In genomic region chr14:99546230-99546879, GRCh38 we compare ENCODE assay signal across 21 cellular contexts. TPM values are rescaled to one million over a fixed set of nuclear protein-coding genes. Genes with fewer than 3 reads are reported as not detected.
A peak's percentile ranks its signal among the peaks of the same experiment; 100 is the strongest.
DNase-seq lines count a peak whose midpoint lies in the region; ATAC-seq and TF ChIP-seq lines count a peak whose summit lies in the region.
"Had no signal": no experiment of that assay in that cellular context is flagged by ENCODE, and none has a peak within 500 bp of the region (broad histone marks: within the 10 kb centered on the region; RNA-seq: fewer than 3 reads in every experiment).

No MANE protein-coding gene starts in this region.

- no peak overlapping the region for H3K4me3 ChIP-seq in BLaER1
- H3K4me3 ChIP-seq in SK-N-SH (ENCODE audit: low read depth in 2 of 2, low read length in 1 of 2): no peak overlapping the region
- no peak overlapping the region for H3K4me3 ChIP-seq in prostate gland
- H3K4me3 ChIP-seq in PC-9: no peak overlapping the region
- H3K4me3 ChIP-seq: spleen, upper lobe of right lung had no signal

- ATAC-seq in left lobe of liver (peak; percentile 8), GM21526 (IDR thresholded peaks at IDR 0.05; ENCODE audit: low FRiP score, unreplicated experiment) (no peak)
- ATAC-seq: activated CD4-positive, CD25-positive, alpha-beta regulatory T cell treated with anti-CD3 and anti-CD28 coated beads, Interleukin-2, amount 50 U/mL, for 24 hours; stimulated activated naive CD8-positive, alpha-beta T cell treated with anti-CD3 and anti-CD28 coated beads, Interleukin-15, Interleukin-2, amounts not matched to agents 100 U/mL and 50 U/mL, for 24 hours; upper lobe of right lung had no signal

- POLR2A ChIA-PET in SK-N-SH (lab: Yijun Ruan, JAX): no interaction called here
- POLR2A ChIA-PET in PC-9 (lab: Charles Lee; ENCODE audit: unreplicated experiment): no interaction called here

- DNase-seq in SK-N-SH (peak; percentile 80), left lobe of liver (ENCODE audit: low spot score) (no peak), DMS53 (lab: John Stamatoyannopoulos, UW) (no peak), prostate gland (ENCODE audit: low spot score) (no peak), PC-9 (no peak)
- DNase-seq: ACHN; activated gamma-delta T cell treated with Interleukin-2 at 50 U/mL for 16 hours; cortex of kidney; Kasumi-1; kidney; NCI-H1436; NK-92 treated with Interleukin-12 subunit alpha and Interleukin-12 subunit beta, amount 100 ng/mL, for 24 hours; posterior cingulate gyrus; spleen; stimulated activated naive CD8-positive, alpha-beta T cell treated with anti-CD3 and anti-CD28 coated beads, Interleukin-15, Interleukin-2, amounts not matched to agents 100 U/mL and 50 U/mL, for 24 hours; upper lobe of right lung had no signal

- no peaks in the 10 kb centered on the region for H3K36me3 ChIP-seq in BLaER1
- no peaks in the 10 kb centered on the region for H3K36me3 ChIP-seq in SK-N-SH (replicated peaks in 1 of 2; ENCODE audit: control insufficient read depth in 1 of 2, insufficient read depth in 2 of 2, low read length in 1 of 2)
- H3K36me3 ChIP-seq in prostate gland: no peaks in the 10 kb centered on the region
- H3K36me3 ChIP-seq in PC-9 (ENCODE audit: low read depth): no peaks in the 10 kb centered on the region
- H3K36me3 ChIP-seq: spleen, upper lobe of right lung had no signal

- no peak for TF ChIP-seq POLR2A in prostate gland (IDR thresholded peaks at IDR 0.05)

- CTCF ChIA-PET in SK-N-SH (lab: Yijun Ruan, JAX) (interaction anchor here (0.8 to 2.5 kb wide), 6 partner anchors 11 to 82 kb away, joined by 3 to 11 read pairs (median 4); no protein-coding TSS in a partner anchor), PC-9 (lab: Charles Lee) (no interaction called here)

- H3K9ac ChIP-seq in BLaER1 (0 out of 2 replicates have a peak overlapping the region, but pooled peaks have one; percentile 18), SK-N-SH (no peak overlapping the region)

- H3F3A ChIP-seq in SK-N-SH (replicated peaks; ENCODE audit: insufficient read depth): peaks cover 2% of the 10 kb centered on the region
- no peaks in the 10 kb centered on the region for H3F3A ChIP-seq in PC-9 (ENCODE audit: insufficient read depth, low read depth)

- WGBS in SK-N-SH (ENCODE audit: low lambda C conversion rate): 77% methylated on average over 11 of the region's 13 CpGs
- WGBS in prostate gland: 54% methylated on average over 13 of the region's 13 CpGs

- H3K27ac ChIP-seq in BLaER1 (no peak overlapping the region), SK-N-SH (ENCODE audit: low read depth in 2 of 2, low read length in 1 of 2) (peak overlapping the region in 1 of 2 experiments; percentile 64; a peak in 1 of 4 replicates), prostate gland (no peak overlapping the region), PC-9 (no peak overlapping the region)
- H3K27ac ChIP-seq: HL-60, upper lobe of right lung had no signal

- TF ChIP-seq RAD21 in Ishikawa (IDR thresholded peaks at IDR 0.05; ENCODE audit: low read depth) (no peak), SK-N-SH (IDR thresholded peaks at IDR 0.05; ENCODE audit: low read length) (no peak)

- no TSS peak for BruUV-seq in PC-9 (replicated peaks; lab: Mats Ljungman, UMichigan)

- peaks cover 79% of the 10 kb centered on the region for H3K79me2 ChIP-seq in SK-N-SH (ENCODE audit: insufficient read depth)
- H3K79me2 ChIP-seq in PC-9 (ENCODE audit: low read depth): no peaks in the 10 kb centered on the region

- TF ChIP-seq EP300 in Ishikawa (IDR thresholded peaks at IDR 0.05; ENCODE audit: borderline replicate concordance) (no peak), SK-N-SH (IDR thresholded peaks at IDR 0.05; ENCODE audit: borderline replicate concordance in 1 of 2, low read depth in 1 of 2, low read length in 1 of 2) (peak in 1 of 2 experiments; percentile 71; a peak in 2 of 4 replicates)

- TF ChIP-seq CTCF in SK-N-SH (IDR thresholded peaks at IDR 0.05): no peak
- no peak for TF ChIP-seq CTCF in prostate gland (IDR thresholded peaks at IDR 0.05)
- TF ChIP-seq CTCF in PC-9 (conservative IDR thresholded peaks at IDR 0.05): no peak

- no peaks in the 10 kb centered on the region for H3K9me2 ChIP-seq in SK-N-SH
- H3K9me2 ChIP-seq in PC-9 (ENCODE audit: insufficient read depth): no peaks in the 10 kb centered on the region

- H3K4me2 ChIP-seq in BLaER1: peak overlapping the region; percentile 73
- no peak overlapping the region for H3K4me2 ChIP-seq in SK-N-SH
- no peak overlapping the region for H3K4me2 ChIP-seq in PC-9

- intact Hi-C loops in prostate gland (cut with DNase I): no loop called here
- intact Hi-C loops in PC-9 (cut with micrococcal nuclease; ENCODE audit: unreplicated experiment): no loop called here

- no peak overlapping the region for H2AFZ ChIP-seq in SK-N-SH (ENCODE audit: low read depth)
- H2AFZ ChIP-seq in PC-9: no peak overlapping the region

- H4K20me1 ChIP-seq in BLaER1 (peaks cover 100% of the 10 kb centered on the region), SK-N-SH (ENCODE audit: insufficient read depth) (peaks cover 76% of the 10 kb centered on the region; the same call in 1 of the 2 replicates), PC-9 (ENCODE audit: insufficient read depth) (no peaks in the 10 kb centered on the region)

- H3K4me1 ChIP-seq in BLaER1 (peaks cover 99% of the 10 kb centered on the region), SK-N-SH (ENCODE audit: control insufficient read depth in 1 of 2, insufficient read depth in 2 of 2, low read depth in 1 of 2, low read length in 1 of 2) (peaks cover 7 to 85% of the 10 kb centered on the region in 2 experiments; a peak in 3 of 4 replicates), prostate gland (replicated peaks) (no peaks in the 10 kb centered on the region), PC-9 (replicated peaks; ENCODE audit: insufficient read depth) (peaks cover 10% of the 10 kb centered on the region)
- H3K4me1 ChIP-seq: upper lobe of right lung had no signal

- H3K27me3 ChIP-seq in BLaER1: no peaks in the 10 kb centered on the region
- no peaks in the 10 kb centered on the region for H3K27me3 ChIP-seq in SK-N-SH (ENCODE audit: insufficient read depth)
- no peaks in the 10 kb centered on the region for H3K27me3 ChIP-seq in prostate gland (replicated peaks; ENCODE audit: insufficient read depth)
- H3K27me3 ChIP-seq in PC-9 (ENCODE audit: insufficient read depth, low read depth): no peaks in the 10 kb centered on the region
- H3K27me3 ChIP-seq: spleen, upper lobe of right lung had no signal

- no peaks in the 10 kb centered on the region for H3K9me3 ChIP-seq in BLaER1
- H3K9me3 ChIP-seq in SK-N-SH: no peaks in the 10 kb centered on the region
- H3K9me3 ChIP-seq in prostate gland: no peaks in the 10 kb centered on the region
- H3K9me3 ChIP-seq in PC-9 (ENCODE audit: insufficient read depth, low read depth): no peaks in the 10 kb centered on the region
- H3K9me3 ChIP-seq: spleen, upper lobe of right lung had no signal

TF ChIP-seq in Ishikawa, 13 proteins besides CTCF, POLR2A, EP300 and RAD21 (continues in another document):
- TF ChIP-seq REST (IDR thresholded peaks at IDR 0.05; ENCODE audit: low read depth): no peak

TF ChIP-seq in SK-N-SH, 30 proteins besides CTCF, POLR2A, EP300 and RAD21:
- no peak for TF ChIP-seq ELF1 (IDR thresholded peaks at IDR 0.05)
- TF ChIP-seq JUND (IDR thresholded peaks at IDR 0.05): no peak
- peak; percentile 28 for TF ChIP-seq CHD2 (IDR thresholded peaks at IDR 0.05; ENCODE audit: low read length, partially characterized antibody)
- TF ChIP-seq RCOR1 (IDR thresholded peaks at IDR 0.05; ENCODE audit: low read length): peak; percentile 57; the same call in 1 of the 2 replicates
- TF ChIP-seq MXI1 (IDR thresholded peaks at IDR 0.05; ENCODE audit: low read depth, low read length): peak; percentile 55; the same call in 1 of the 2 replicates
TF ChIP-seq in SK-N-SH: peak in this region for 3.

RNA-seq across cellular contexts. Expression of gene CCDC85C, which starts 57.7 kb away (rescaled TPM):
- polyA plus RNA-seq in SK-N-SH (2012; rRNA removed): 9.6 and 10.6 TPM in 2 replicates
- polyA plus RNA-seq in SK-N-SH (2012; cell fraction: cytosol; rRNA removed): 5.3 and 8.4 TPM in 2 replicates
- polyA plus RNA-seq in SK-N-SH (2012; cell fraction: nucleus; rRNA removed): 12.9 and 13.1 TPM in 2 replicates
- total RNA-seq in left lobe of liver: 25.0 TPM
- total RNA-seq in prostate gland: 10 to 100 TPM; 35.1 to 47.2 TPM
- total RNA-seq in PC-9 (2021): 21.2 and 24.8 TPM in 2 replicates
